8 cellular contexts compared by ENCODE assay signal in the genomic region with DNA sequence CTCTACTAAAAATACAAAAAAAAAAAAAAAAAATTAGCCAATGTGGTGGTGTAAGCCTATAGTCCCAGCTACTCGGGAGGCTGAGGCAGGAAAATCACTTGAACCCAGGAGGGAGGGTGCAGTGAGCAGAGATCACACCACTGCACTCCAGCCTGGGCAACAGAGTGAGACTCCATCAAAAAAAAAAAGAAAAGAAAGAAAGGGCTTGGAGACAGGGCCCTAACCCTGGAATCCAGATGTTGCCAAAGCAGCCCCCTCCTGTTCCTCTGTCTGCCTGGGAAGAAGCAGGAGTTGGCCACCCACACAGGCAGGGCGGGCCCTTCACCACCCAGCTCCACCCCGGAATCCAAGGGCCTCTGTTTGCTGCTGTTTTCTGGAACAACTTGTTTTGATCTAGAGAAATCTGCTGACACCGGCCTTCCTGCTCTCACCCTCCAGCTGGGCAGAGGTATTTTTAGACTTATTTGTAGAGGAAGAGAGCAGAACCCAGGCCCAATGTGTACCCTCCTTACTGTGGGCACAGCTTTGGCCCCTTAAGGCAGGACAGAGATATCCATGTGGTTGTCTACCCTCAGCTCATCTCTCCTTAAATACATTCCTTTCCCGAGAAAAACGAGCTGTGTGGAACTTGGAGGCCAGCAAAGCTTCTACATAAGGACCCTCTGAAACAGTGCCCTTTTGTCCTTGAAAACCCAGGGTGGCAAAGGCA. TPM values are rescaled to one million over a fixed set of nuclear protein-coding genes. Genes with fewer than 3 reads are reported as not detected.
DNase-seq lines count a peak whose midpoint lies in the region; ATAC-seq and TF ChIP-seq lines count a peak whose summit lies in the region.

No MANE protein-coding gene starts in this region.

- no peak for TF ChIP-seq CTCF in WI38 (IDR thresholded peaks at IDR 0.05; ENCODE audit: low read depth, low read length)
- TF ChIP-seq CTCF in liver (IDR thresholded peaks at IDR 0.05; ENCODE audit: low read depth, low read length, missing input control), result no peak

- intact Hi-C loops in dendritic cell treated with granulocyte-macrophage colony-stimulating factor and Interleukin-4, amounts not matched to agents 40 ng/mL and 50 ng/mL, for 4 days (cut with micrococcal nuclease), result loop anchor here (2.0 to 10.0 kb wide), 3 partner anchors 38 to 77 kb away; a partner anchor contains a TSS

- no peaks in the 10 kb centered on the region for H3K9me3 ChIP-seq in liver (ENCODE audit: control insufficient read depth in 4 of 4, low read length in 3 of 4)

- peaks cover 42% of the 10 kb centered on the region for H3K36me3 Mint-ChIP-seq in dendritic cell treated with granulocyte-macrophage colony-stimulating factor and Interleukin-4, amounts not matched to agents 40 ng/mL and 50 ng/mL, for 4 days (ENCODE audit: low read depth)

- no peaks in the 10 kb centered on the region for H3K36me3 ChIP-seq in liver (ENCODE audit: control insufficient read depth in 4 of 4, insufficient read depth in 3 of 4, low read depth in 1 of 4, low read length in 3 of 4)

- H3K27ac Mint-ChIP-seq in dendritic cell treated with granulocyte-macrophage colony-stimulating factor and Interleukin-4, amounts not matched to agents 40 ng/mL and 50 ng/mL, for 4 days, result peak overlapping the region; percentile 100

- peak; percentile 25 to 48 for TF ChIP-seq RAD21 in liver (IDR thresholded peaks at IDR 0.05)

- H3K9ac ChIP-seq in liver (ENCODE audit: low read depth in 1 of 2, low read length in 2 of 2), result peak overlapping the region; percentile 98

- ATAC-seq in HG03139 (IDR thresholded peaks at IDR 0.05; ENCODE audit: unreplicated experiment) (no peak), GM18517 (IDR thresholded peaks at IDR 0.05; ENCODE audit: unreplicated experiment) (no peak)

- peak overlapping the region; percentile 78 for H3K4me3 Mint-ChIP-seq in dendritic cell treated with granulocyte-macrophage colony-stimulating factor and Interleukin-4, amounts not matched to agents 40 ng/mL and 50 ng/mL, for 4 days

- WGBS in liver, result under 1% methylated on average over 6 of the region's 6 CpGs

- H3K9me3 Mint-ChIP-seq in dendritic cell treated with granulocyte-macrophage colony-stimulating factor and Interleukin-4, amounts not matched to agents 40 ng/mL and 50 ng/mL, for 4 days, result no peaks in the 10 kb centered on the region

- DNase-seq in GM04503 (ENCODE audit: low read depth) (peak; percentile 88), NCI-H2029 treated with DMSO at 0.1 percent for 48 hours (lab: John Stamatoyannopoulos, UW) (peak; percentile 88)
- peak; percentile 51 for DNase-seq in stimulated activated CD4-positive, alpha-beta T cell treated with anti-CD3 and anti-CD28 coated beads, Interleukin-4, amount 100 ng/mL, for 1 hour

- H3K27me3 ChIP-seq in liver (ENCODE audit: control insufficient read depth in 4 of 4, insufficient read depth in 4 of 4, low read length in 3 of 4), result no peaks in the 10 kb centered on the region

- H3K4me1 ChIP-seq in liver (ENCODE audit: control insufficient read depth in 4 of 4, insufficient read depth in 4 of 4, low read length in 3 of 4), result peaks cover 11 to 39% (median 23%) of the 10 kb centered on the region in 4 donors

- peak overlapping the region; percentile 99 to 100 for H3K27ac ChIP-seq in liver (ENCODE audit: low read depth in 1 of 2, low read length in 2 of 2)

- H3K27me3 Mint-ChIP-seq in dendritic cell treated with granulocyte-macrophage colony-stimulating factor and Interleukin-4, amounts not matched to agents 40 ng/mL and 50 ng/mL, for 4 days, result no peaks in the 10 kb centered on the region

- H3K4me3 ChIP-seq in WI38 (ENCODE audit: low read depth, low read length) (peak overlapping the region; percentile 47), liver (ENCODE audit: low read depth in 1 of 3, low read length in 3 of 3) (peak overlapping the region in 2 of 3 donors; percentile 38 to 64)

- H3K4me1 Mint-ChIP-seq in dendritic cell treated with granulocyte-macrophage colony-stimulating factor and Interleukin-4, amounts not matched to agents 40 ng/mL and 50 ng/mL, for 4 days (ENCODE audit: low read depth), result peaks cover 67% of the 10 kb centered on the region

TF ChIP-seq in liver, 16 proteins besides CTCF, POLR2A, EP300 and RAD21:
- TF ChIP-seq SP1 (IDR thresholded peaks at IDR 0.05), result peak; percentile 95
- TF ChIP-seq GABPA (IDR thresholded peaks at IDR 0.05 in 1 of 2, conservative IDR thresholded peaks at IDR 0.05 in 1 of 2), result peak in 1 of 2 donors; percentile 56
- TF ChIP-seq, protein P1, sequence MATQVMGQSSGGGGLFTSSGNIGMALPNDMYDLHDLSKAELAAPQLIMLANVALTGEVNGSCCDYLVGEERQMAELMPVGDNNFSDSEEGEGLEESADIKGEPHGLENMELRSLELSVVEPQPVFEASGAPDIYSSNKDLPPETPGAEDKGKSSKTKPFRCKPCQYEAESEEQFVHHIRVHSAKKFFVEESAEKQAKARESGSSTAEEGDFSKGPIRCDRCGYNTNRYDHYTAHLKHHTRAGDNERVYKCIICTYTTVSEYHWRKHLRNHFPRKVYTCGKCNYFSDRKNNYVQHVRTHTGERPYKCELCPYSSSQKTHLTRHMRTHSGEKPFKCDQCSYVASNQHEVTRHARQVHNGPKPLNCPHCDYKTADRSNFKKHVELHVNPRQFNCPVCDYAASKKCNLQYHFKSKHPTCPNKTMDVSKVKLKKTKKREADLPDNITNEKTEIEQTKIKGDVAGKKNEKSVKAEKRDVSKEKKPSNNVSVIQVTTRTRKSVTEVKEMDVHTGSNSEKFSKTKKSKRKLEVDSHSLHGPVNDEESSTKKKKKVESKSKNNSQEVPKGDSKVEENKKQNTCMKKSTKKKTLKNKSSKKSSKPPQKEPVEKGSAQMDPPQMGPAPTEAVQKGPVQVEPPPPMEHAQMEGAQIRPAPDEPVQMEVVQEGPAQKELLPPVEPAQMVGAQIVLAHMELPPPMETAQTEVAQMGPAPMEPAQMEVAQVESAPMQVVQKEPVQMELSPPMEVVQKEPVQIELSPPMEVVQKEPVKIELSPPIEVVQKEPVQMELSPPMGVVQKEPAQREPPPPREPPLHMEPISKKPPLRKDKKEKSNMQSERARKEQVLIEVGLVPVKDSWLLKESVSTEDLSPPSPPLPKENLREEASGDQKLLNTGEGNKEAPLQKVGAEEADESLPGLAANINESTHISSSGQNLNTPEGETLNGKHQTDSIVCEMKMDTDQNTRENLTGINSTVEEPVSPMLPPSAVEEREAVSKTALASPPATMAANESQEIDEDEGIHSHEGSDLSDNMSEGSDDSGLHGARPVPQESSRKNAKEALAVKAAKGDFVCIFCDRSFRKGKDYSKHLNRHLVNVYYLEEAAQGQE (IDR thresholded peaks at IDR 0.05), result peak; percentile 76
- TF ChIP-seq, protein P2, sequence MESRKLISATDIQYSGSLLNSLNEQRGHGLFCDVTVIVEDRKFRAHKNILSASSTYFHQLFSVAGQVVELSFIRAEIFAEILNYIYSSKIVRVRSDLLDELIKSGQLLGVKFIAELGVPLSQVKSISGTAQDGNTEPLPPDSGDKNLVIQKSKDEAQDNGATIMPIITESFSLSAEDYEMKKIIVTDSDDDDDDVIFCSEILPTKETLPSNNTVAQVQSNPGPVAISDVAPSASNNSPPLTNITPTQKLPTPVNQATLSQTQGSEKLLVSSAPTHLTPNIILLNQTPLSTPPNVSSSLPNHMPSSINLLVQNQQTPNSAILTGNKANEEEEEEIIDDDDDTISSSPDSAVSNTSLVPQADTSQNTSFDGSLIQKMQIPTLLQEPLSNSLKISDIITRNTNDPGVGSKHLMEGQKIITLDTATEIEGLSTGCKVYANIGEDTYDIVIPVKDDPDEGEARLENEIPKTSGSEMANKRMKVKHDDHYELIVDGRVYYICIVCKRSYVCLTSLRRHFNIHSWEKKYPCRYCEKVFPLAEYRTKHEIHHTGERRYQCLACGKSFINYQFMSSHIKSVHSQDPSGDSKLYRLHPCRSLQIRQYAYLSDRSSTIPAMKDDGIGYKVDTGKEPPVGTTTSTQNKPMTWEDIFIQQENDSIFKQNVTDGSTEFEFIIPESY (IDR thresholded peaks at IDR 0.05), result peak; percentile 61
- TF ChIP-seq, protein P3, sequence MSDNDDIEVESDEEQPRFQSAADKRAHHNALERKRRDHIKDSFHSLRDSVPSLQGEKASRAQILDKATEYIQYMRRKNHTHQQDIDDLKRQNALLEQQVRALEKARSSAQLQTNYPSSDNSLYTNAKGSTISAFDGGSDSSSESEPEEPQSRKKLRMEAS (IDR thresholded peaks at IDR 0.05), result peak; percentile 66
- no peak for TF ChIP-seq FOXA2 (IDR thresholded peaks at IDR 0.05)
- peak; percentile 73 to 81 for TF ChIP-seq RXRA (IDR thresholded peaks at IDR 0.05)
- TF ChIP-seq HNF4A (conservative IDR thresholded peaks at IDR 0.05), result peak; percentile 38 to 53
- TF ChIP-seq, protein P4, sequence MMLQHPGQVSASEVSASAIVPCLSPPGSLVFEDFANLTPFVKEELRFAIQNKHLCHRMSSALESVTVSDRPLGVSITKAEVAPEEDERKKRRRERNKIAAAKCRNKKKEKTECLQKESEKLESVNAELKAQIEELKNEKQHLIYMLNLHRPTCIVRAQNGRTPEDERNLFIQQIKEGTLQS (IDR thresholded peaks at IDR 0.05), result peak; percentile 44
- TF ChIP-seq TAF1 (conservative IDR thresholded peaks at IDR 0.05), result peak; percentile 88
- TF ChIP-seq HNF4G (IDR thresholded peaks at IDR 0.05), result peak; percentile 36
- TF ChIP-seq NR2F2 (IDR thresholded peaks at IDR 0.05), result peak; percentile 79
- no peak for TF ChIP-seq FOXA1 (IDR thresholded peaks at IDR 0.05)
- TF ChIP-seq YY1 (IDR thresholded peaks at IDR 0.05), result peak; percentile 91
- peak; percentile 49 to 55 for TF ChIP-seq EGR1 (IDR thresholded peaks at IDR 0.05; ENCODE audit: low read depth in 2 of 2)
- peak in 1 of 2 donors; percentile 65 for TF ChIP-seq JUND (IDR thresholded peaks at IDR 0.05)

RNA-seq across cellular contexts. Expression of a gene that starts 2.7 kb away (rescaled TPM):
- total RNA-seq in liver, result 1,000 to 10,000 TPM in 1 of 2 donors, 10 to 100 TPM in 1; 29.6 to 1,968 TPM
- 100 to 1,000 TPM in 1 of 2 donors, 10 to 100 TPM in 1; 50.2 to 111 TPM for polyA plus RNA-seq in liver

RNA-seq across cellular contexts. Expression of a gene that starts 33.5 kb away (rescaled TPM):
- total RNA-seq in liver, result 10 to 100 TPM; 20.7 to 22.8 TPM
- polyA plus RNA-seq in liver, result 1 to 10 TPM; 2.8 to 9.4 TPM

RNA-seq across cellular contexts. Expression of a gene that starts 37.5 kb away (rescaled TPM):
- total RNA-seq in liver, result 1 to 10 TPM; 5.1 to 6.8 TPM
- polyA plus RNA-seq in liver, result 1 to 10 TPM; 4.5 to 5.6 TPM
